8 cellular contexts compared by ENCODE assay signal in genomic region chrX:41733939-41734338, GRCh38. TPM values are rescaled to one million over a fixed set of nuclear protein-coding genes. Genes with fewer than 3 reads are reported as not detected.
A peak's percentile ranks its signal among the peaks of the same experiment; 100 is the strongest.
DNase-seq lines count a peak whose midpoint lies in the region; ATAC-seq and TF ChIP-seq lines count a peak whose summit lies in the region.

No MANE protein-coding gene starts in this region.

- TF ChIP-seq CTCF in GM10266 (IDR thresholded peaks at IDR 0.05; ENCODE audit: control insufficient read depth, insufficient read depth, low read depth, missing control alignments), result no peak
- no peak for TF ChIP-seq CTCF in gastroesophageal sphincter (IDR thresholded peaks at IDR 0.05)

- ATAC-seq in GM19328 (IDR thresholded peaks at IDR 0.05; ENCODE audit: unreplicated experiment) (peak; percentile 97), HG03066 (IDR thresholded peaks at IDR 0.05; ENCODE audit: low read depth, unreplicated experiment) (peak; percentile 95), gastroesophageal sphincter (no peak)
- ATAC-seq in activated T-helper 17 cell treated with anti-CD3 and anti-CD28 coated beads, Interleukin-2, amount 50 U/mL, for 72 hours (replicated peaks), result peak; percentile 96

- no peaks in the 10 kb centered on the region for H3K4me1 ChIP-seq in gastroesophageal sphincter

- TF ChIP-seq EP300 in gastroesophageal sphincter (IDR thresholded peaks at IDR 0.05), result no peak

- 60 to 64% methylated on average over 1 of the region's 1 CpG for WGBS in gastroesophageal sphincter (ENCODE audit: low coverage in 1 of 2), 2 donors

- peaks cover 13% of the 10 kb centered on the region for H3K36me3 Mint-ChIP-seq in activated T-helper 17 cell treated with anti-CD3 and anti-CD28 coated beads, Interleukin-2, amount 50 U/mL, for 72 hours (ENCODE audit: low read depth)

- H3K27ac Mint-ChIP-seq in activated T-helper 17 cell treated with anti-CD3 and anti-CD28 coated beads, Interleukin-2, amount 50 U/mL, for 72 hours, result peak overlapping the region; percentile 16

- H3K4me1 Mint-ChIP-seq in activated T-helper 17 cell treated with anti-CD3 and anti-CD28 coated beads, Interleukin-2, amount 50 U/mL, for 72 hours, result peaks cover 8% of the 10 kb centered on the region

- no peak for TF ChIP-seq POLR2A in gastroesophageal sphincter (IDR thresholded peaks at IDR 0.05)

- no peak overlapping the region for H3K4me3 ChIP-seq in gastroesophageal sphincter

- H3K27me3 ChIP-seq in gastroesophageal sphincter, result no peaks in the 10 kb centered on the region

- H3K27me3 Mint-ChIP-seq in activated T-helper 17 cell treated with anti-CD3 and anti-CD28 coated beads, Interleukin-2, amount 50 U/mL, for 72 hours, result no peaks in the 10 kb centered on the region

- H3K9me3 Mint-ChIP-seq in activated T-helper 17 cell treated with anti-CD3 and anti-CD28 coated beads, Interleukin-2, amount 50 U/mL, for 72 hours, result no peaks in the 10 kb centered on the region

- peak; percentile 14 for DNase-seq in GM10266 (ENCODE audit: extremely low spot score)
- no peak for DNase-seq in SIG-M5 treated with dmso at 0.1 percent for 504 hours (lab: John Stamatoyannopoulos, UW; ENCODE audit: unreplicated experiment)
- DNase-seq in DMS153 (lab: John Stamatoyannopoulos, UW), result no peak
- DNase-seq in caudate nucleus (lab: John Stamatoyannopoulos, UW), result no peak

- no peaks in the 10 kb centered on the region for H3K36me3 ChIP-seq in gastroesophageal sphincter

- no peak overlapping the region for H3K27ac ChIP-seq in gastroesophageal sphincter
- no peak overlapping the region for H3K27ac ChIP-seq in caudate nucleus (ENCODE audit: low read depth, low read length)

- H3K9me3 ChIP-seq in gastroesophageal sphincter, result no peaks in the 10 kb centered on the region

- peak overlapping the region; percentile 32 for H3K4me3 Mint-ChIP-seq in activated T-helper 17 cell treated with anti-CD3 and anti-CD28 coated beads, Interleukin-2, amount 50 U/mL, for 72 hours

RNA-seq across cellular contexts. Expression of gene GPR82, which starts 10.0 kb away (rescaled TPM):
- total RNA-seq in activated T-helper 17 cell treated with anti-CD3 and anti-CD28 coated beads, Interleukin-2, amount 50 U/mL, for 72 hours, result not detected
- total RNA-seq in gastroesophageal sphincter, result under 1 TPM in 2 of 4 donors, not detected in 2; 0.47 to 0.67 TPM

RNA-seq across cellular contexts. Expression of gene GPR34, which starts 45.2 kb away (rescaled TPM):
- under 1 TPM; 0.15 to 0.26 TPM for total RNA-seq in activated T-helper 17 cell treated with anti-CD3 and anti-CD28 coated beads, Interleukin-2, amount 50 U/mL, for 72 hours
- total RNA-seq in gastroesophageal sphincter, result 10 to 100 TPM in 2 of 4 donors, 1 to 10 TPM in 2; 3.3 to 17.0 (median 7.1) TPM
